9 cellular contexts compared by ENCODE assay signal in the genomic region with DNA sequence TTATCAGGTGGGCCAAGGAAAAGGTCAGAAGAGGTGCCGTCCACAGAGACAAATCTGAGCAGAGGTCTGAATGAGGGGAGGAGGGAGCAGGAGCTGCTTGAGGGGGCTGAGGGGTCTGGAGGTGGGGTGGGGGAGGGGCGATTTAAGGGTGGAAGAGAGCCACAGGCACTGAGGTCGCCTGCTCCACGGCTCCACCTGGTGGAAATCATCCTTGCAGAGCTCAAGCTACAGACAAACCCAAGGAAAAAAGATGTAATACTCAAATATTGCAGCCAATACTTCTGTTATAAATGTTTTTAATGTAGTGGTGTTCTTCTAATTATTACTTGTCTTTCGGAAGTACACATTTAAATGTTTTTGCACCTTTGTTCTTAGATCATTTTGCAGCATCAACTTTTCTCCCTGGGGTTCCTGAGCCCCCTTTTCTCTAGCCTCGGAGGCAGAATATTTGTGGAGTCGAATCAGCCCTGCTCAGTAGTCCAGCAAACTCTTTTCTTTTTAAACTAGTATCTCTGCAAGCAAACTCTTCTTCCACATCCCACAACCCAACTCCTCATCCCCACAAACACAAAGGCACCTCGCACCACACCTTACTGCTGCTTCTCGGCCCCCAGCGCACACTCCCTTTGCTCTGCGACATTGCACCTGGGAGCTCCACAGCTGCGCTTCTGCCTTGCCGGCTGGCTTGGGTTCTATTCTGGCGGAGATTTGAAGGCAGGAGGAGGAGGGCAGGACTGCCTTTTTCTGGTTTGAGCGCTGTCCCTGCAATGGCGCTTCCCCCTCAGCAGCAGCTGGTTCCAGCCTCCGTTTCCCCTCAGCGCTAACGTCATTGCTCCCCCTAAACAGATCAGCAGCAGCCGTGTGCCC. TPM values are rescaled to one million over a fixed set of nuclear protein-coding genes. Genes with fewer than 3 reads are reported as not detected.
A peak's percentile ranks its signal among the peaks of the same experiment; 100 is the strongest.
DNase-seq lines count a peak whose midpoint lies in the region; ATAC-seq, FAIRE-seq and TF ChIP-seq lines count a peak whose summit lies in the region.
"Had no signal": no experiment of that assay in that cellular context is flagged by ENCODE, and none has a peak within 500 bp of the region (broad histone marks: within the 10 kb centered on the region; RNA-seq: fewer than 3 reads in every experiment).

No MANE protein-coding gene starts in this region.

- H3K27ac ChIP-seq in 22Rv1 (no peak overlapping the region), astrocyte (ENCODE audit: low read depth, low read length) (no peak overlapping the region), mesendoderm (ENCODE audit: low read depth, low read length) (no peak overlapping the region), tibial nerve (no peak overlapping the region)

- TF ChIP-seq EP300 in tibial nerve (IDR thresholded peaks at IDR 0.05): no peak

- H2AFZ ChIP-seq in astrocyte (ENCODE audit: low read depth, low read length): no peak overlapping the region

- DNase-seq in ELF-1 (ENCODE audit: low read depth, low spot score) (peak; percentile 65), M059J (ENCODE audit: low read depth) (peak; percentile 64), astrocyte (ENCODE audit: low read depth) (no peak), mesendoderm (peak; percentile 83), omental fat pad (ENCODE audit: low spot score) (no peak), tibial nerve (ENCODE audit: low spot score in 2 of 2) (no peak), foreskin melanocyte (no peak)

- no peaks in the 10 kb centered on the region for H3K36me3 Mint-ChIP-seq in astrocyte (ENCODE audit: low read depth, unreplicated experiment)

- H3K4me1 ChIP-seq in astrocyte (ENCODE audit: insufficient read depth, low read length): no peaks in the 10 kb centered on the region
- H3K4me1 ChIP-seq in mesendoderm (ENCODE audit: control insufficient read depth, low read depth, low read length): no peaks in the 10 kb centered on the region
- no peaks in the 10 kb centered on the region for H3K4me1 ChIP-seq in tibial nerve

- H3K56ac ChIP-seq in mesendoderm (ENCODE audit: low read length): peak overlapping the region; percentile 44

- no peaks in the 10 kb centered on the region for H3K36me3 ChIP-seq in astrocyte (ENCODE audit: insufficient read depth, low read length)
- H3K36me3 ChIP-seq in mesendoderm (ENCODE audit: control insufficient read depth, insufficient read depth, low read length): no peaks in the 10 kb centered on the region
- no peaks in the 10 kb centered on the region for H3K36me3 ChIP-seq in tibial nerve

- no peak overlapping the region for H3K4ac ChIP-seq in mesendoderm (ENCODE audit: low read depth, low read length)

- peak; percentile 84 for TF ChIP-seq CTCF in 22Rv1 (IDR thresholded peaks at IDR 0.05)
- peak; percentile 48 for TF ChIP-seq CTCF in astrocyte (IDR thresholded peaks at IDR 0.05; ENCODE audit: insufficient read depth, low read depth, low read length)
- no peak for TF ChIP-seq CTCF in omental fat pad (IDR thresholded peaks at IDR 0.05)
- no peak for TF ChIP-seq CTCF in tibial nerve (IDR thresholded peaks at IDR 0.05)

- H3K9ac ChIP-seq in astrocyte (ENCODE audit: low read length): no peak overlapping the region
- H3K9ac ChIP-seq in mesendoderm (ENCODE audit: low read length): no peak overlapping the region

- no peak for ATAC-seq in omental fat pad (ENCODE audit: low FRiP score)

- no peak overlapping the region for H4K8ac ChIP-seq in mesendoderm (ENCODE audit: low read depth, low read length)

- H3K9me3 ChIP-seq in astrocyte (ENCODE audit: insufficient read depth, low read depth, low read length) (no peaks in the 10 kb centered on the region), tibial nerve (peaks cover 0 to 7% (median 0%) of the 10 kb centered on the region in 4 donors)

- no CpG with 5 or more reads among the region's 20 CpGs for WGBS in mesendoderm (ENCODE audit: extremely low coverage, insufficient coverage, low lambda C conversion rate)
- 50 to 52% methylated on average over 20 of the region's 20 CpGs for WGBS in tibial nerve, 2 donors

- no peak overlapping the region for H3K27ac Mint-ChIP-seq in astrocyte (ENCODE audit: unreplicated experiment)
- H3K27ac Mint-ChIP-seq: dendritic cell treated with granulocyte-macrophage colony-stimulating factor and Interleukin-4, amounts not matched to agents 40 ng/mL and 50 ng/mL, for 4 days had no signal

- H3K4me2 ChIP-seq in astrocyte (ENCODE audit: low read length): no peak overlapping the region
- H3K4me2 ChIP-seq in mesendoderm (ENCODE audit: low read length): no peak overlapping the region

- H3K9me3 Mint-ChIP-seq in astrocyte (ENCODE audit: unreplicated experiment): peaks cover 6% of the 10 kb centered on the region
- H3K9me3 Mint-ChIP-seq: dendritic cell treated with granulocyte-macrophage colony-stimulating factor and Interleukin-4, amounts not matched to agents 40 ng/mL and 50 ng/mL, for 4 days had no signal

- no peak for TF ChIP-seq POLR2A in tibial nerve (IDR thresholded peaks at IDR 0.05)

- no peak overlapping the region for H2BK120ac ChIP-seq in mesendoderm (ENCODE audit: low read depth, low read length)

- peaks cover 6% of the 10 kb centered on the region for H3K27me3 Mint-ChIP-seq in astrocyte (ENCODE audit: low read depth, unreplicated experiment)

- no peaks in the 10 kb centered on the region for H4K20me1 ChIP-seq in astrocyte (ENCODE audit: insufficient read depth, low read length)

- H3K4me1 Mint-ChIP-seq in astrocyte (ENCODE audit: low read depth, unreplicated experiment): peaks cover 4% of the 10 kb centered on the region

- no peaks in the 10 kb centered on the region for H3K79me1 ChIP-seq in mesendoderm (ENCODE audit: low read length)

- H3K23ac ChIP-seq in mesendoderm (ENCODE audit: low read length): no peak overlapping the region

- no peak overlapping the region for H3K18ac ChIP-seq in mesendoderm (ENCODE audit: low read length)

- H3K79me2 ChIP-seq in astrocyte (ENCODE audit: insufficient read depth, low read length): no peaks in the 10 kb centered on the region
- H3K79me2 ChIP-seq in mesendoderm (ENCODE audit: control insufficient read depth, insufficient read depth, low read length): no peaks in the 10 kb centered on the region

- H2BK15ac ChIP-seq in mesendoderm (replicated peaks; ENCODE audit: low read depth): no peak overlapping the region

- no peak overlapping the region for H2AK5ac ChIP-seq in mesendoderm (ENCODE audit: low read length)

- no peak overlapping the region for H2BK5ac ChIP-seq in mesendoderm (ENCODE audit: low read length)

- H4K5ac ChIP-seq in mesendoderm (ENCODE audit: low read length): no peak overlapping the region

- FAIRE-seq in astrocyte (lab: Jason Lieb, UNC): no peak

- H3K4me3 Mint-ChIP-seq in astrocyte (ENCODE audit: unreplicated experiment): no peak overlapping the region
- H3K4me3 Mint-ChIP-seq: dendritic cell treated with granulocyte-macrophage colony-stimulating factor and Interleukin-4, amounts not matched to agents 40 ng/mL and 50 ng/mL, for 4 days had no signal

- no peak overlapping the region for H3K4me3 ChIP-seq in astrocyte (ENCODE audit: insufficient read depth, low read depth, low read length)
- no peak overlapping the region for H3K4me3 ChIP-seq in mesendoderm (ENCODE audit: low read length)
- H3K4me3 ChIP-seq in tibial nerve: no peak overlapping the region

- H3K27me3 ChIP-seq in astrocyte (ENCODE audit: insufficient read depth, low read length) (no peaks in the 10 kb centered on the region), mesendoderm (ENCODE audit: insufficient read depth, low read length, poor library complexity) (no peaks in the 10 kb centered on the region), tibial nerve (no peaks in the 10 kb centered on the region)

RNA-seq across cellular contexts. Expression of gene TFAP2A, which starts 51.0 kb away (rescaled TPM):
- 10.8 and 26.6 TPM in 2 replicates for total RNA-seq in M059J (2014; rRNA removed; shearing (Covaris generic))
- 2.1 and 6.6 TPM in 2 replicates for total RNA-seq in astrocyte
- 3.0 TPM for polyA plus RNA-seq in mesendoderm (2013, experiment 1 of 2)
- 2.7 TPM for polyA plus RNA-seq in mesendoderm (2013, experiment 2 of 2)
- total RNA-seq in omental fat pad: not detected
- 1 to 10 TPM in 1 of 4 donors, under 1 TPM in 2, not detected in 1; 0.20 to 1.2 (median 0.66) TPM for total RNA-seq in tibial nerve

RNA-seq across cellular contexts. Expression of gene GCNT2, which starts 55.3 kb away (rescaled TPM):
- total RNA-seq in M059J (2014; rRNA removed; shearing (Covaris generic)): 22.2 and 22.5 TPM in 2 replicates
- total RNA-seq in astrocyte (13.0 and 14.8 TPM in 2 replicates), omental fat pad (1 to 10 TPM; 3.8 to 7.9 (median 6.0) TPM), tibial nerve (1 to 10 TPM in 3 of 4 donors, under 1 TPM in 1; 0.78 to 3.5 (median 2.5) TPM)
- polyA plus RNA-seq in mesendoderm (2013, experiment 1 of 2): 27.3 TPM
- polyA plus RNA-seq in mesendoderm (2013, experiment 2 of 2): 26.5 TPM

Comparison
In these comparisons a context has a peak if more than half of its experiments do, and no peak if none do; other contexts are left out.
1. CTCF ChIP-seq: peak in 22Rv1 (single experiment) and astrocyte (single experiment); none in omental fat pad (0 of 3) and tibial nerve (0 of 5).
2. DNase-seq: peak in ELF-1 (single experiment), M059J (single experiment) and mesendoderm (single experiment); none in astrocyte (single experiment), omental fat pad (single experiment), tibial nerve (0 of 2) and foreskin melanocyte (single experiment).